10 cellular contexts compared by ENCODE assay signal in the genomic region with DNA sequence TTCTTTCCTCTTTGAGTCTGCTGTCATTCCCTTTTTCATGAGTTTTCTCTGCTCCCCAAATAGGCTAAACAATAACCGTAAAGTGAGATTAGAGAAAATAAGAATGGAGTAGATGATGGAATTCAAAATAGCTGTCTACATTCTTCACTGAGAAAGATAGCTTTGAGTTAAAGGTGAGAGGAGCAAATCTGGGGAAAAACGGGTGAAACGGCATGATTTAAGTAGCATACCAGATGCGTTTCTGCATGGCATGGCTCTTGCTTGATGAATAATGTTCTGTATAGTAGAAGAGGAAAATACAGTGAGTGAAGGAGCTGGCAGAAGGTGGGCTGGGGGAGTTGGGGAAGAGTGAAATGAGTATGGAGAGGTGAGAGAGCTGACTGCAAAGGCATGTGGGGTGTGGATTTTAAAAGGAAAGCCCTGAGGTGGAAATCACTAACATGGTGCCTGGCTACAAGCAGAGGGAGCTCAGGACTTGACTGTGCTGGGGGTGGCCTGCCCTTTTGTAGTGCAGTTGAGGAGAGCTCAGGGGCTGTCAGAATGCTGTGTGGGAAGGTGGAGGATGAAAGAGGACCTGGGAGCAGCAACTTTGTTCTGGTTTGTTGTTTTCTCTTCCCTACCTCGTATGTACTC. TPM values are rescaled to one million over a fixed set of nuclear protein-coding genes. Genes with fewer than 3 reads are reported as not detected.
DNase-seq lines count a peak whose midpoint lies in the region; ATAC-seq and TF ChIP-seq lines count a peak whose summit lies in the region.
"Had no signal": no experiment of that assay in that cellular context is flagged by ENCODE, and none has a peak within 500 bp of the region (broad histone marks: within the 10 kb centered on the region; RNA-seq: fewer than 3 reads in every experiment).

No MANE protein-coding gene starts in this region.

- no peak overlapping the region for H3K27ac ChIP-seq in mammary epithelial cell (ENCODE audit: insufficient read depth, low read depth, low read length)
- H3K27ac ChIP-seq in vagina: peak overlapping the region; percentile 24

- intact Hi-C loops in MCF 10A (cut with micrococcal nuclease) (no loop called here), mammary epithelial cell (cut with micrococcal nuclease) (no loop called here), vagina (cut with DNase I) (no loop called here)

- no peak for DNase-seq in MCF 10A (ENCODE audit: unreplicated experiment)
- DNase-seq in mammary epithelial cell: no peak
- no peak for DNase-seq in naive B cell
- DNase-seq in vagina (ENCODE audit: extremely low spot score in 2 of 2): no peak
- DNase-seq in dedifferentiated amniotic fluid mesenchymal stem cell (ENCODE audit: extremely low spot score): no peak
- DNase-seq in left lobe of liver (ENCODE audit: low spot score): no peak
- DNase-seq: NCI-H2107; stimulated activated CD8-positive, alpha-beta memory T cell treated with anti-CD3 and anti-CD28 coated beads, Interleukin-4, amount 100 ng/mL, for 48 hours had no signal

- dilution Hi-C loops in mammary epithelial cell (cut with HindIII; ENCODE audit: low sequenced_read_pairs): no loop called here

- H3K27me3 Mint-ChIP-seq in MCF 10A (ENCODE audit: insufficient read depth, unreplicated experiment) (no peaks in the 10 kb centered on the region), brain (no peaks in the 10 kb centered on the region), naive B cell (no peaks in the 10 kb centered on the region)

- no peak for ATAC-seq in naive B cell (ENCODE audit: low read depth in 2 of 2)
- no peak for ATAC-seq in left lobe of liver
- no peak for ATAC-seq in HG02678 (IDR thresholded peaks at IDR 0.05; ENCODE audit: unreplicated experiment)

- H3K4me3 ChIP-seq in mammary epithelial cell (replicated peaks in 1 of 3; ENCODE audit: insufficient read depth in 1 of 3, low read depth in 2 of 3, low read length in 3 of 3) (no peak overlapping the region), vagina (no peak overlapping the region)

- no peak overlapping the region for H2AFZ ChIP-seq in mammary epithelial cell (ENCODE audit: low read depth, low read length)

- H3K27ac Mint-ChIP-seq in MCF 10A (ENCODE audit: low read depth, unreplicated experiment) (peak overlapping the region; percentile 84), brain (peak overlapping the region in 4 of 5 experiments; percentile 77 to 88 (median 80)), naive B cell (peak overlapping the region in 5 of 6 donors; percentile 0 to 91 (median 72))

- H3K36me3 ChIP-seq in mammary epithelial cell (ENCODE audit: insufficient read depth, low read length) (no peaks in the 10 kb centered on the region), vagina (no peaks in the 10 kb centered on the region)

- H3K4me3 Mint-ChIP-seq in MCF 10A (ENCODE audit: unreplicated experiment): no peak overlapping the region
- H3K4me3 Mint-ChIP-seq in brain: peak overlapping the region; percentile 7 to 21 (median 13)
- peak overlapping the region in 2 of 8 donors; percentile 26 to 61 for H3K4me3 Mint-ChIP-seq in naive B cell

- CTCF ChIA-PET in MCF 10A (lab: Yijun Ruan, JAX) (no interaction called here), mammary epithelial cell (lab: Charles Lee; ENCODE audit: low non-redundant PET) (no interaction called here)

- in situ Hi-C loops in mammary epithelial cell (cut with MboI; ENCODE audit: low sequenced_read_pairs in 2 of 2): no loop called here

- H3K9me3 ChIP-seq in mammary epithelial cell (replicated peaks; ENCODE audit: insufficient read depth, low read length) (no peaks in the 10 kb centered on the region), vagina (no peaks in the 10 kb centered on the region)

- no peak for TF ChIP-seq POLR2A in vagina (IDR thresholded peaks at IDR 0.05)

- H3K79me2 ChIP-seq in mammary epithelial cell (ENCODE audit: insufficient read depth, low read length): peaks cover 44% of the 10 kb centered on the region

- no peaks in the 10 kb centered on the region for H3K9me3 Mint-ChIP-seq in MCF 10A (ENCODE audit: unreplicated experiment)
- no peaks in the 10 kb centered on the region for H3K9me3 Mint-ChIP-seq in brain
- H3K9me3 Mint-ChIP-seq in naive B cell: no peaks in the 10 kb centered on the region

- POLR2A ChIA-PET in MCF 10A (lab: Yijun Ruan, JAX): interaction anchor here (0.7 to 1.4 kb wide), 3 partner anchors 8 to 44 kb away, joined by 3 to 9 read pairs (median 5); partner anchors contain the start of gene TBCC

- H3K9ac ChIP-seq in mammary epithelial cell (ENCODE audit: insufficient read depth, low read length): no peak overlapping the region

- WGBS in mammary epithelial cell (ENCODE audit: low coverage, missing lambda C conversion rate): 28% methylated on average over 5 of the region's 5 CpGs

- H3K36me3 Mint-ChIP-seq in MCF 10A (ENCODE audit: insufficient read depth, unreplicated experiment) (peaks cover 17% of the 10 kb centered on the region), brain (peaks cover 13% of the 10 kb centered on the region), naive B cell (peaks cover 5 to 14% of the 10 kb centered on the region in 2 donors)

- no peak for TF ChIP-seq CTCF in MCF 10A (IDR thresholded peaks at IDR 0.05; ENCODE audit: unreplicated experiment)
- no peak for TF ChIP-seq CTCF in mammary epithelial cell (conservative IDR thresholded peaks at IDR 0.05 in 1 of 2, IDR thresholded peaks at IDR 0.05 in 1 of 2; ENCODE audit: extremely low read depth in 1 of 2, insufficient read depth in 1 of 2, low read depth in 1 of 2, low read length in 2 of 2)
- no peak for TF ChIP-seq CTCF in brain (conservative IDR thresholded peaks at IDR 0.05)
- TF ChIP-seq CTCF in vagina (IDR thresholded peaks at IDR 0.05): no peak

- H3K4me1 Mint-ChIP-seq in MCF 10A (ENCODE audit: insufficient read depth, unreplicated experiment): peaks cover 17% of the 10 kb centered on the region
- H3K4me1 Mint-ChIP-seq in brain: no peaks in the 10 kb centered on the region
- H3K4me1 Mint-ChIP-seq in naive B cell: peaks cover 28 to 37% (median 29%) of the 10 kb centered on the region in 3 donors

- no peaks in the 10 kb centered on the region for H4K20me1 ChIP-seq in mammary epithelial cell (ENCODE audit: insufficient read depth, low read length)

- H3K4me1 ChIP-seq in mammary epithelial cell (ENCODE audit: insufficient read depth, low read length) (peaks cover 2% of the 10 kb centered on the region), vagina (peaks cover 51% of the 10 kb centered on the region)

- no peak overlapping the region for H3K4me2 ChIP-seq in mammary epithelial cell (ENCODE audit: insufficient read depth, low read depth, low read length)

- BruUV-seq in MCF 10A (replicated peaks; lab: Mats Ljungman, UMichigan): no TSS peak
- no TSS peak for BruUV-seq in mammary epithelial cell (replicated peaks; lab: Mats Ljungman, UMichigan)

- H3K27me3 ChIP-seq in mammary epithelial cell (ENCODE audit: insufficient read depth, low read length): no peaks in the 10 kb centered on the region
- H3K27me3 ChIP-seq in vagina: no peaks in the 10 kb centered on the region

RNA-seq across cellular contexts. Expression of gene BICRAL, which starts 8.8 kb away (rescaled TPM):
- 8.4 and 9.8 TPM in 2 replicates for total RNA-seq in MCF 10A (2022)
- 1 to 10 TPM; 7.2 to 7.9 TPM for total RNA-seq in mammary epithelial cell
- 6.6 TPM for polyA plus RNA-seq in mammary epithelial cell
- 9.8 TPM for polyA minus RNA-seq in mammary epithelial cell
- 17.9 TPM for polyA plus RNA-seq in brain (ENCODE audit: insufficient read depth, low read depth, low replicate concordance)
- polyA plus RNA-seq in naive B cell (ENCODE audit: low read depth in 6 of 6): 1 to 10 TPM; 1.8 to 4.9 (median 4.1) TPM
- total RNA-seq in vagina: 19.2 TPM
- 5.4 TPM for total RNA-seq in left lobe of liver

RNA-seq across cellular contexts. Expression of gene TBCC, which starts 44.8 kb away (rescaled TPM):
- total RNA-seq in MCF 10A (2022) (13.7 and 19.4 TPM in 2 replicates), mammary epithelial cell (10 to 100 TPM; 13.5 to 27.8 TPM), vagina (16.7 TPM), left lobe of liver (6.6 TPM)
- polyA plus RNA-seq in mammary epithelial cell (15.4 TPM), brain (ENCODE audit: insufficient read depth, low read depth, low replicate concordance) (40.8 TPM), naive B cell (ENCODE audit: low read depth in 6 of 6) (100 to 1,000 TPM in 1 of 6 donors, 10 to 100 TPM in 5; 60.5 to 104 (median 71.8) TPM)
- 25.6 TPM for polyA minus RNA-seq in mammary epithelial cell
